In the genomic region with DNA sequence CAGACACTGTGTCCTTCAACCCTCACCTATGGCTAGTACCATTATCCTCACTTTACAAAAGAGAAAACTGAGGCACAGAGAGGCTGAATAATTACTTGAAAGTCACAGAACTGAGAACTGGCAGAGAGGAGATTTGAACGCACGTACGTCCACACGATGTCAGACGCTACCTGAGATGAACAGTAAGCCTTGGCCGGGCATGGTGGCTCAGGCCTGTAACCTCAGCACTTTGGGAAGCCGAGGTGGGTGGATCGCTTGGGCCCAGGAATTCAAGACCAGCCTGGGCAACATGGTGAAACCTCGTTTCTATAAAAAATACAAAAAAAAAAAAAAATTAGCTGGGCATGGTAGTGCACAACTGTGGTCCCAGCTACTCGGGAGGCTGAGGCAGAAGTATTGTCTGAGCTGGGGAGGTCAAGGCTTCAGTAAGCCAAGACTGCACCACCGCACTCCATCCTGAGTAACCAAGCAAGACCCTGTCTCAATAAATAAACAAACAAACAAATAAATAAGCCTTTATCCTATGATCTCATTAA, we compare ENCODE assay signal across 26 cellular contexts.
"Had no signal": no experiment of that assay in that cellular context is flagged by ENCODE, and none has a peak within 500 bp of the region (broad histone marks: within the 10 kb centered on the region; RNA-seq: fewer than 3 reads in every experiment).

No MANE protein-coding gene starts in this region.

- H3K4me3 ChIP-seq: adrenal gland, ascending aorta, lower lobe of right lung, neural progenitor cell, tibial artery, uterus had no signal

- H3K27ac Mint-ChIP-seq: activated naive CD8-positive, alpha-beta T cell; activated T-helper 2 cell treated with anti-CD3 and anti-CD28 coated beads, Interferon-gamma antibody, Interleukin-2, Interleukin-4, amounts not matched to agents 10 μg/mL and 5 μg/mL and 100 μg/mL, durations not matched to agents 14 hours and 24 hours and 36 hours; naive thymus-derived CD8-positive, alpha-beta T cell; neural progenitor cell; progenitor cell of endocrine pancreas; stimulated activated naive CD8-positive, alpha-beta T cell treated with anti-CD3 and anti-CD28 coated beads, Interleukin-15, Interleukin-2, amounts not matched to agents 100 ng/mL and 50 ng/mL, for 24 hours had no signal

- H3K4me1 ChIP-seq: uterus had no signal

- H3K27ac ChIP-seq: adrenal gland, ascending aorta, lower lobe of right lung, neural progenitor cell, tibial artery, uterus had no signal

- H3K36me3 Mint-ChIP-seq: activated naive CD8-positive, alpha-beta T cell; naive thymus-derived CD8-positive, alpha-beta T cell; neural progenitor cell had no signal

- H3K4me2 ChIP-seq: neural progenitor cell had no signal

- H3K27me3 Mint-ChIP-seq: activated naive CD8-positive, alpha-beta T cell; naive thymus-derived CD8-positive, alpha-beta T cell; progenitor cell of endocrine pancreas; stimulated activated naive CD8-positive, alpha-beta T cell treated with anti-CD3 and anti-CD28 coated beads, Interleukin-15, Interleukin-2, amounts not matched to agents 100 ng/mL and 50 ng/mL, for 24 hours had no signal

- ATAC-seq: activated T-cell treated with anti-CD3 and anti-CD28 coated beads, Interleukin-2, amount 50 U/mL, for 4 hours; lower lobe of right lung; naive thymus-derived CD8-positive, alpha-beta T cell had no signal

- H3K9me3 ChIP-seq: adrenal gland, ascending aorta, lower lobe of right lung, tibial artery, uterus had no signal

- H2AFZ ChIP-seq: neural progenitor cell had no signal

- DNase-seq: activated CD4-positive, alpha-beta T cell treated with anti-CD3 and anti-CD28 coated beads for 4 hours; activated CD4-positive, alpha-beta T cell treated with anti-CD3 and anti-CD28 coated beads, Interleukin-2, amount 50 U/mL, for 48 hours; activated CD4-positive, CD25-positive, alpha-beta regulatory T cell; activated CD8-positive, alpha-beta memory T cell treated with anti-CD3 and anti-CD28 coated beads, Interleukin-2, amount 50 U/mL, for 48 hours; activated naive CD4-positive, alpha-beta T cell; activated T-cell treated with anti-CD3 and anti-CD28 coated beads, Interleukin-2, amount 50 U/mL, for 4 hours; adrenal gland; cerebellar nuclear complex; cortex of kidney; effector CD4-positive, alpha-beta T cell; erythroblast; lower lobe of right lung; naive thymus-derived CD8-positive, alpha-beta T cell; retina; stimulated activated CD4-positive, alpha-beta T cell treated with anti-CD3 and anti-CD28 coated beads, Interleukin-12 subunit alpha, Interleukin-12 subunit beta, amount 100 ng/mL, for 4 hours; stimulated activated CD4-positive, alpha-beta T cell treated with anti-CD3 and anti-CD28 coated beads, Interleukin-4, amount 100 ng/mL, for 4 hours; T1000; tibial artery; uterus had no signal

- H3K9me3 Mint-ChIP-seq: activated T-cell treated with anti-CD3 and anti-CD28 coated beads, Interleukin-2, amount 50 U/mL, for 4 hours; activated T-helper 2 cell treated with anti-CD3 and anti-CD28 coated beads, Interferon-gamma antibody, Interleukin-2, Interleukin-4, amounts not matched to agents 10 μg/mL and 5 μg/mL and 100 μg/mL, durations not matched to agents 14 hours and 24 hours and 36 hours; naive thymus-derived CD8-positive, alpha-beta T cell; stimulated activated naive CD8-positive, alpha-beta T cell treated with anti-CD3 and anti-CD28 coated beads, Interleukin-15, Interleukin-2, amounts not matched to agents 100 ng/mL and 50 ng/mL, for 24 hours had no signal

- H3K36me3 ChIP-seq: adrenal gland, ascending aorta, lower lobe of right lung, neural progenitor cell, tibial artery, uterus had no signal

- H3K9ac ChIP-seq: neural progenitor cell had no signal

- FAIRE-seq: bronchial epithelial cell had no signal

- H3K4me3 Mint-ChIP-seq: activated naive CD8-positive, alpha-beta T cell; activated T-cell treated with anti-CD3 and anti-CD28 coated beads, Interleukin-2, amount 50 U/mL, for 4 hours; naive thymus-derived CD8-positive, alpha-beta T cell; neural progenitor cell; stimulated activated naive CD8-positive, alpha-beta T cell treated with anti-CD3 and anti-CD28 coated beads, Interleukin-15, Interleukin-2, amounts not matched to agents 100 ng/mL and 50 ng/mL, for 24 hours had no signal

- H3K27me3 ChIP-seq: adrenal gland, ascending aorta, neural progenitor cell, tibial artery, uterus had no signal
